In the genomic region with DNA sequence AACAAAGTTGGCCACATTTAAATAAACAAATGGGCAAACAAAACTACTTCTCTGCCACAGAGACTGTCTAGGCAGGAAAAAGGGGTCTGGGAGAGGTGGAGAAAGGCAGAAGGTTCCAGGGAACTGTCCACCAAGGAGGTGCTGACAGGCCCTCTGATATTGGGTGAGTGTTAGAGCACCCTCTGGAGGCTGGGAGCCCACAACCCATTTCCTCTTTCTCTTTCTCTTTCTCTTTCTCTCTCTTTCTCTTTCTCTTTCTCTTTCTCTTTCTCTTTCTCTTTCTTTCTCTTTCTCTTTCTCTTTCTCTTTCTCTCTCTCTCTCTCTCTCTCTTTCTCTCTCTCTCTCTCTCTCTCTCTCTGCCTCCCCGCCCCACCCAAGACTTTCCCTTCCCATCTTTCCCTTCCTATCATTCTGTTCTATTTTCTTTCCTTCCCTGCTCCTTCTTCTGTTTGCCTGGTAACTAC, we compare ENCODE assay signal across 1 cellular context.
TF ChIP-seq lines count a peak whose summit lies in the region.

No MANE protein-coding gene starts in this region.

TF ChIP-seq in K562, 482 proteins besides CTCF, POLR2A, EP300 and RAD21 (continued from another document):
- TF ChIP-seq, protein P1, sequence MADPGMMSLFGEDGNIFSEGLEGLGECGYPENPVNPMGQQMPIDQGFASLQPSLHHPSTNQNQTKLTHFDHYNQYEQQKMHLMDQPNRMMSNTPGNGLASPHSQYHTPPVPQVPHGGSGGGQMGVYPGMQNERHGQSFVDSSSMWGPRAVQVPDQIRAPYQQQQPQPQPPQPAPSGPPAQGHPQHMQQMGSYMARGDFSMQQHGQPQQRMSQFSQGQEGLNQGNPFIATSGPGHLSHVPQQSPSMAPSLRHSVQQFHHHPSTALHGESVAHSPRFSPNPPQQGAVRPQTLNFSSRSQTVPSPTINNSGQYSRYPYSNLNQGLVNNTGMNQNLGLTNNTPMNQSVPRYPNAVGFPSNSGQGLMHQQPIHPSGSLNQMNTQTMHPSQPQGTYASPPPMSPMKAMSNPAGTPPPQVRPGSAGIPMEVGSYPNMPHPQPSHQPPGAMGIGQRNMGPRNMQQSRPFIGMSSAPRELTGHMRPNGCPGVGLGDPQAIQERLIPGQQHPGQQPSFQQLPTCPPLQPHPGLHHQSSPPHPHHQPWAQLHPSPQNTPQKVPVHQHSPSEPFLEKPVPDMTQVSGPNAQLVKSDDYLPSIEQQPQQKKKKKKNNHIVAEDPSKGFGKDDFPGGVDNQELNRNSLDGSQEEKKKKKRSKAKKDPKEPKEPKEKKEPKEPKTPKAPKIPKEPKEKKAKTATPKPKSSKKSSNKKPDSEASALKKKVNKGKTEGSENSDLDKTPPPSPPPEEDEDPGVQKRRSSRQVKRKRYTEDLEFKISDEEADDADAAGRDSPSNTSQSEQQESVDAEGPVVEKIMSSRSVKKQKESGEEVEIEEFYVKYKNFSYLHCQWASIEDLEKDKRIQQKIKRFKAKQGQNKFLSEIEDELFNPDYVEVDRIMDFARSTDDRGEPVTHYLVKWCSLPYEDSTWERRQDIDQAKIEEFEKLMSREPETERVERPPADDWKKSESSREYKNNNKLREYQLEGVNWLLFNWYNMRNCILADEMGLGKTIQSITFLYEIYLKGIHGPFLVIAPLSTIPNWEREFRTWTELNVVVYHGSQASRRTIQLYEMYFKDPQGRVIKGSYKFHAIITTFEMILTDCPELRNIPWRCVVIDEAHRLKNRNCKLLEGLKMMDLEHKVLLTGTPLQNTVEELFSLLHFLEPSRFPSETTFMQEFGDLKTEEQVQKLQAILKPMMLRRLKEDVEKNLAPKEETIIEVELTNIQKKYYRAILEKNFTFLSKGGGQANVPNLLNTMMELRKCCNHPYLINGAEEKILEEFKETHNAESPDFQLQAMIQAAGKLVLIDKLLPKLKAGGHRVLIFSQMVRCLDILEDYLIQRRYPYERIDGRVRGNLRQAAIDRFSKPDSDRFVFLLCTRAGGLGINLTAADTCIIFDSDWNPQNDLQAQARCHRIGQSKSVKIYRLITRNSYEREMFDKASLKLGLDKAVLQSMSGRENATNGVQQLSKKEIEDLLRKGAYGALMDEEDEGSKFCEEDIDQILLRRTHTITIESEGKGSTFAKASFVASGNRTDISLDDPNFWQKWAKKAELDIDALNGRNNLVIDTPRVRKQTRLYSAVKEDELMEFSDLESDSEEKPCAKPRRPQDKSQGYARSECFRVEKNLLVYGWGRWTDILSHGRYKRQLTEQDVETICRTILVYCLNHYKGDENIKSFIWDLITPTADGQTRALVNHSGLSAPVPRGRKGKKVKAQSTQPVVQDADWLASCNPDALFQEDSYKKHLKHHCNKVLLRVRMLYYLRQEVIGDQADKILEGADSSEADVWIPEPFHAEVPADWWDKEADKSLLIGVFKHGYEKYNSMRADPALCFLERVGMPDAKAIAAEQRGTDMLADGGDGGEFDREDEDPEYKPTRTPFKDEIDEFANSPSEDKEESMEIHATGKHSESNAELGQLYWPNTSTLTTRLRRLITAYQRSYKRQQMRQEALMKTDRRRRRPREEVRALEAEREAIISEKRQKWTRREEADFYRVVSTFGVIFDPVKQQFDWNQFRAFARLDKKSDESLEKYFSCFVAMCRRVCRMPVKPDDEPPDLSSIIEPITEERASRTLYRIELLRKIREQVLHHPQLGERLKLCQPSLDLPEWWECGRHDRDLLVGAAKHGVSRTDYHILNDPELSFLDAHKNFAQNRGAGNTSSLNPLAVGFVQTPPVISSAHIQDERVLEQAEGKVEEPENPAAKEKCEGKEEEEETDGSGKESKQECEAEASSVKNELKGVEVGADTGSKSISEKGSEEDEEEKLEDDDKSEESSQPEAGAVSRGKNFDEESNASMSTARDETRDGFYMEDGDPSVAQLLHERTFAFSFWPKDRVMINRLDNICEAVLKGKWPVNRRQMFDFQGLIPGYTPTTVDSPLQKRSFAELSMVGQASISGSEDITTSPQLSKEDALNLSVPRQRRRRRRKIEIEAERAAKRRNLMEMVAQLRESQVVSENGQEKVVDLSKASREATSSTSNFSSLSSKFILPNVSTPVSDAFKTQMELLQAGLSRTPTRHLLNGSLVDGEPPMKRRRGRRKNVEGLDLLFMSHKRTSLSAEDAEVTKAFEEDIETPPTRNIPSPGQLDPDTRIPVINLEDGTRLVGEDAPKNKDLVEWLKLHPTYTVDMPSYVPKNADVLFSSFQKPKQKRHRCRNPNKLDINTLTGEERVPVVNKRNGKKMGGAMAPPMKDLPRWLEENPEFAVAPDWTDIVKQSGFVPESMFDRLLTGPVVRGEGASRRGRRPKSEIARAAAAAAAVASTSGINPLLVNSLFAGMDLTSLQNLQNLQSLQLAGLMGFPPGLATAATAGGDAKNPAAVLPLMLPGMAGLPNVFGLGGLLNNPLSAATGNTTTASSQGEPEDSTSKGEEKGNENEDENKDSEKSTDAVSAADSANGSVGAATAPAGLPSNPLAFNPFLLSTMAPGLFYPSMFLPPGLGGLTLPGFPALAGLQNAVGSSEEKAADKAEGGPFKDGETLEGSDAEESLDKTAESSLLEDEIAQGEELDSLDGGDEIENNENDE (IDR thresholded peaks at IDR 0.05; ENCODE audit: low read depth, low read length), result no peak
- TF ChIP-seq REST (CRISPR knock-in tag; IDR thresholded peaks at IDR 0.05; ENCODE audit: low read depth) (peak; percentile 92), EHMT2 (IDR thresholded peaks at IDR 0.05) (peak; percentile 90), MIER1 (IDR thresholded peaks at IDR 0.05; ENCODE audit: low read depth) (peak; percentile 72; the same call in 1 of the 2 replicates)
